In the genomic region with DNA sequence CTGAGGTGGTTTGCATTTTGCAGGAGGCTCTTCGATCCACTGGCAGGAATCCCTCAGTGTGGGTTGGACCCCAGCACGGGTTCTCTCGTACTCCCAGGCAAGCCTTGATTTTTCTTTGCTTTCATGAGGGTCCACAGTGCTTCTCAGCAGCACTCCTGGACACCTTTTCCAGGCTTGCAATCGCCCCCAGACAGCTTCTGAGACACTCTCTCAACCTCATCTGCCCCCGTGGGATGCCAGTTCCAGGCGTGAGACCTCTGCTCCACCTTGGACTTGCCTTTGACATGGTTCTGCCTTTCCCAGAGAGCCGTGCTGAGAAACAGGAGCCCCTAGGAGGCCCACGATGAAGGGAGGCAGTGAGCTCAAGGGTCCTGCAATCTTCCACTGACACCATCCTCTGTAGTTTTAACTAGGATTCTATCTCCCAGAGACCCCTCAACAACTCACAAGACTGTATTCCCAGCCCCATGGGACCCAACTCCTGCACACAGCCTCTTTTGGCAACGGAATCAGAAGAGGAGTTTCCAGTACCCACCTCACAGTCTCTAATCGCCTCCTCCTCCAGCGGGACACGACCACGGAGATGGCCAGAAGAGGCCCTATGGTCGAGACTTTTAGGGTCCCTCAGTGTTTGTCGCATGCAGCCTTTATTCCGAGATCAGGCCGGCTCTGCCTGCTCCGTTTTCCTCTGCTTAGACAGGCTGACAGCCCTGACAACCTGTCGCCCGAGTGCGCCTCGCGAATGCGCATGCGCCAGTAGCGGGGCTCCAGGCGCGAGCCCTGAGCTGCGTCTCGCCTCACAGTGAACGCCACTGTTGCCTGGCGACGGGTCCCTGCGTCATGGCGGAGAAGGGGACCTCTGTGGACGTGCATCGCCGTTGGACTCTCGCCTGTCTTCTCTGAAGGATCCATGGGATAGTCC, we compare ENCODE assay signal across 8 cellular contexts. TPM values are rescaled to one million over a fixed set of nuclear protein-coding genes. Genes with fewer than 3 reads are reported as not detected.
DNase-seq lines count a peak whose midpoint lies in the region; ATAC-seq and TF ChIP-seq lines count a peak whose summit lies in the region.

No MANE protein-coding gene starts in this region.

- peak; percentile 83 to 95 for ATAC-seq in activated naive CD4-positive, alpha-beta T cell treated with anti-CD3 and anti-CD28 coated beads, Interleukin-2, amount 50 U/mL, for 72 hours
- no peak for ATAC-seq in GM19463 (IDR thresholded peaks at IDR 0.05; ENCODE audit: unreplicated experiment)
- no peak for ATAC-seq in GM21423 (IDR thresholded peaks at IDR 0.05; ENCODE audit: unreplicated experiment)

- no peak for TF ChIP-seq CTCF in vagina (IDR thresholded peaks at IDR 0.05)

- peak overlapping the region; percentile 64; the same call in 1 of the 2 replicates for H2AFZ ChIP-seq in GM23248

- H3K27ac ChIP-seq in GM23248 (no peak overlapping the region), vagina (no peak overlapping the region)

- H3K27me3 ChIP-seq in GM23248 (replicated peaks; ENCODE audit: insufficient read depth), result no peaks in the 10 kb centered on the region
- no peaks in the 10 kb centered on the region for H3K27me3 ChIP-seq in vagina

- no peaks in the 10 kb centered on the region for H3K9me3 Mint-ChIP-seq in activated naive CD4-positive, alpha-beta T cell treated with anti-CD3 and anti-CD28 coated beads, Interleukin-2, amount 50 U/mL, for 72 hours

- 13 to 19% methylated on average over 35 to 39 of the region's 39 CpGs for WGBS in GM23248 (ENCODE audit: low coverage in 1 of 2, low lambda C conversion rate in 2 of 2, missing lambda C conversion rate in 2 of 2), 2 experiments

- in situ Hi-C loops in GM23248 (cut with MboI), result no loop called here

- intact Hi-C loops in vagina (cut with DNase I), result no loop called here

- no peak overlapping the region for H3K9ac ChIP-seq in GM23248

- no peaks in the 10 kb centered on the region for H3K36me3 ChIP-seq in GM23248 (ENCODE audit: low read depth)
- no peaks in the 10 kb centered on the region for H3K36me3 ChIP-seq in vagina

- DNase-seq in GM23248 (peak; percentile 41), SHP77 treated with DMSO at 0.1 percent for 48 hours (lab: John Stamatoyannopoulos, UW) (peak; percentile 33), hippocampal formation (lab: John Stamatoyannopoulos, UW) (peak; percentile 20 to 45), renal cortical epithelial cell (ENCODE audit: low read depth) (peak; percentile 13), vagina (ENCODE audit: extremely low spot score in 2 of 2) (peak; percentile 60 to 77)
- DNase-seq in activated naive CD4-positive, alpha-beta T cell treated with anti-CD3 and anti-CD28 coated beads, Interleukin-2, amount 50 U/mL, for 72 hours (ENCODE audit: low spot score in 2 of 2), result peak in 1 of 2 donors; percentile 69

- H3K4me1 ChIP-seq in GM23248 (ENCODE audit: insufficient read depth) (no peaks in the 10 kb centered on the region), vagina (peaks cover 10% of the 10 kb centered on the region)

- H4K20me1 ChIP-seq in GM23248 (ENCODE audit: insufficient read depth), result no peaks in the 10 kb centered on the region

- peak overlapping the region; percentile 57 for H3K4me2 ChIP-seq in GM23248 (ENCODE audit: unreplicated experiment)

- H3K79me2 ChIP-seq in GM23248 (ENCODE audit: insufficient read depth), result no peaks in the 10 kb centered on the region

- H3K9me3 ChIP-seq in GM23248 (ENCODE audit: low read depth) (no peaks in the 10 kb centered on the region), vagina (no peaks in the 10 kb centered on the region)

- no peaks in the 10 kb centered on the region for H3F3A ChIP-seq in GM23248 (ENCODE audit: insufficient read depth)

- no peaks in the 10 kb centered on the region for H3K9me2 ChIP-seq in GM23248 (ENCODE audit: insufficient read depth)

- H3K36me3 Mint-ChIP-seq in activated naive CD4-positive, alpha-beta T cell treated with anti-CD3 and anti-CD28 coated beads, Interleukin-2, amount 50 U/mL, for 72 hours, result peaks cover 8 to 17% of the 10 kb centered on the region in 2 donors

- H3K4me3 ChIP-seq in GM23248, result peak overlapping the region; percentile 60
- H3K4me3 ChIP-seq in vagina, result peak overlapping the region in 1 of 2 donors; percentile 29

- H3K27ac Mint-ChIP-seq in activated naive CD4-positive, alpha-beta T cell treated with anti-CD3 and anti-CD28 coated beads, Interleukin-2, amount 50 U/mL, for 72 hours, result peak overlapping the region; percentile 64 to 79

- TF ChIP-seq POLR2A in vagina (IDR thresholded peaks at IDR 0.05), result no peak

RNA-seq across cellular contexts. Expression of gene ZNF273, which starts 26.0 kb away (rescaled TPM):
- total RNA-seq in GM23248 (2014; rRNA removed; shearing (Covaris generic)), result 4.8 and 8.3 TPM in 2 replicates
- 2.1 and 4.1 TPM in 2 replicates for polyA plus RNA-seq in GM23248 (2016; fragmentation: Nextera tagmentation; extraction: Ambion mirVana)
- 10 to 100 TPM; 12.4 to 13.4 TPM for total RNA-seq in activated naive CD4-positive, alpha-beta T cell treated with anti-CD3 and anti-CD28 coated beads, Interleukin-2, amount 50 U/mL, for 72 hours
- total RNA-seq in renal cortical epithelial cell (5.2 and 7.8 TPM in 2 replicates), vagina (47.4 TPM)

Comparison
In these comparisons a context has a peak if more than half of its experiments do, and no peak if none do; other contexts are left out.
1. ATAC-seq: peak in activated naive CD4-positive, alpha-beta T cell treated with anti-CD3 and anti-CD28 coated beads, Interleukin-2, amount 50 U/mL, for 72 hours (2 of 2); none in GM19463 (single experiment) and GM21423 (single experiment).